ENCODE assay signal across 1 cellular context in genomic region chr2:177078843-177079242, GRCh38.
TF ChIP-seq lines count a peak whose summit lies in the region.

No MANE protein-coding gene starts in this region.

TF ChIP-seq in K562, 482 proteins besides CTCF, POLR2A, EP300 and RAD21 (continued from another document):
- TF ChIP-seq, protein P1, sequence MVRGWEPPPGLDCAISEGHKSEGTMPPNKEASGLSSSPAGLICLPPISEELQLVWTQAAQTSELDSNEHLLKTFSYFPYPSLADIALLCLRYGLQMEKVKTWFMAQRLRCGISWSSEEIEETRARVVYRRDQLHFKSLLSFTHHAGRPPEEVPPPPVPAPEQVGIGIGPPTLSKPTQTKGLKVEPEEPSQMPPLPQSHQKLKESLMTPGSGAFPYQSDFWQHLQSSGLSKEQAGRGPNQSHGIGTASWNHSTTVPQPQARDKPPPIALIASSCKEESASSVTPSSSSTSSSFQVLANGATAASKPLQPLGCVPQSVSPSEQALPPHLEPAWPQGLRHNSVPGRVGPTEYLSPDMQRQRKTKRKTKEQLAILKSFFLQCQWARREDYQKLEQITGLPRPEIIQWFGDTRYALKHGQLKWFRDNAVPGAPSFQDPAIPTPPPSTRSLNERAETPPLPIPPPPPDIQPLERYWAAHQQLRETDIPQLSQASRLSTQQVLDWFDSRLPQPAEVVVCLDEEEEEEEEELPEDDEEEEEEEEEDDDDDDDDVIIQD (CRISPR knock-in tag; IDR thresholded peaks at IDR 0.05) = no peak
- no peak for TF ChIP-seq RBM39 (optimal IDR thresholded peaks at IDR 0.05; ENCODE audit: low read depth, low read length)
- TF ChIP-seq MYNN (IDR thresholded peaks at IDR 0.05) = no peak
- no peak for TF ChIP-seq MYNN (CRISPR knock-in tag; IDR thresholded peaks at IDR 0.05)
